ENCODE assay signal across 12 cellular contexts in the genomic region with DNA sequence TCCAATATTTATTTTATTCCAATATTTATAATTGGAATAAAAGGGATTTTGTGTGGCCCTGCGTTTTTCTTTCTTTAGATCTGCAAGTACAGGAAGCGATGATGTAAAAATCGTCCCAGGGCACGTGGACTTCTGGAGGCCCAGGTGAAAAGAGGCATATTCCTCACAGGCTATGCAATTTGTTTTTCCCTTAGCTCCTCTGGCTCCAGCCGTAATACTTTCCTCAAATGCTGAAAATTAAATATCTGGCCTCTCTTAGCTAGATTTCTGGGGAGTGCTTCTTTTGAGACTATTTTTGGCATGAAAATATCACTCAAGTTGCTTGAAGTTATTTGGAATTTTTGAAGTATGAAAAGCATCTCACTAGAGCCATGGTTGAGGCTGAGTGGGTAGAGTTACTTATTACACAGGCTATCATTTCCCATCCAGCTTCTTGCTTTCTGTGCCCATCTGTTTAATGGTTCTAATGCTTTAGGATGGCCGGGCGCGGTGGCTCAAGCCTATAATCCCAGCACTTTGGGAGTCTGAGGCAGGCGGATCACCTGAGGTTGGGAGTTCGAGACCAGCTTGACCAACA. TPM values are rescaled to one million over a fixed set of nuclear protein-coding genes. Genes with fewer than 3 reads are reported as not detected.
"Had no signal": no experiment of that assay in that cellular context is flagged by ENCODE, and none has a peak within 500 bp of the region (broad histone marks: within the 10 kb centered on the region; RNA-seq: fewer than 3 reads in every experiment).

No MANE protein-coding gene starts in this region.

- H3K27ac ChIP-seq: cardiac muscle cell, colonic mucosa, skin epidermis had no signal

- H3K27me3 ChIP-seq: cardiac muscle cell, colonic mucosa had no signal

- H3K36me3 ChIP-seq: cardiac muscle cell, colonic mucosa had no signal

- H3K4me3 ChIP-seq: cardiac muscle cell, colonic mucosa, skin epidermis had no signal

- DNase-seq: activated CD4-positive, alpha-beta memory T cell treated with anti-CD3 and anti-CD28 coated beads for 36 hours; activated T-cell treated with anti-CD3 and anti-CD28 coated beads, Interleukin-2, amount 50 U/mL, for 72 hours; colonic mucosa; effector CD4-positive, alpha-beta T cell; left cardiac atrium; stimulated activated CD4-positive, alpha-beta T cell treated with anti-CD3 and anti-CD28 coated beads, Interleukin-4, amount 100 ng/mL, for 4 hours; stimulated activated naive CD8-positive, alpha-beta T cell treated with anti-CD3 and anti-CD28 coated beads, Interleukin-15, amount 100 ng/mL, for 72 hours; T-helper 9 cell had no signal

- H3K4me1 ChIP-seq: colonic mucosa had no signal

- ATAC-seq: activated T-cell treated with anti-CD3 and anti-CD28 coated beads, Interleukin-2, amount 50 U/mL, for 72 hours; left cardiac atrium; stimulated activated naive CD8-positive, alpha-beta T cell treated with anti-CD3 and anti-CD28 coated beads, Interleukin-15, amount 100 ng/mL, for 72 hours had no signal

- H3K9me3 ChIP-seq: colonic mucosa had no signal

RNA-seq across cellular contexts. Expression of a gene that starts 59.7 kb away (rescaled TPM):
- total RNA-seq: activated CD4-positive, alpha-beta memory T cell treated with anti-CD3 and anti-CD28 coated beads for 36 hours; activated T-cell treated with anti-CD3 and anti-CD28 coated beads, Interleukin-2, amount 50 U/mL, for 72 hours; osteocyte had no signal
- polyA plus RNA-seq: cardiac muscle cell, neural cell had no signal
